Comparison of ENCODE assay signal across 9 cellular contexts in genomic region chr9:83154087-83154736, GRCh38.
DNase-seq lines count a peak whose midpoint lies in the region; ATAC-seq, FAIRE-seq and TF ChIP-seq lines count a peak whose summit lies in the region.
"Had no signal": no experiment of that assay in that cellular context is flagged by ENCODE, and none has a peak within 500 bp of the region (broad histone marks: within the 10 kb centered on the region; RNA-seq: fewer than 3 reads in every experiment).

No MANE protein-coding gene starts in this region.

- ATAC-seq in GM18498 (IDR thresholded peaks at IDR 0.05; ENCODE audit: unreplicated experiment) (peak; percentile 94), GM21825 (IDR thresholded peaks at IDR 0.05; ENCODE audit: unreplicated experiment) (peak; percentile 97), Right ventricle myocardium inferior (no peak)

- intact Hi-C loops in Right ventricle myocardium inferior (cut with DNase I): no loop called here

- no peaks in the 10 kb centered on the region for H3K27me3 ChIP-seq in kidney epithelial cell (ENCODE audit: control insufficient read depth, insufficient read depth, low read length)

- peak; percentile 15 for DNase-seq in Jurkat, Clone E6-1 (ENCODE audit: low read depth, low spot score)
- DNase-seq in kidney epithelial cell (ENCODE audit: low read depth) (peak; percentile 77), Right ventricle myocardium inferior (ENCODE audit: missing footprints) (no peak), GM13976 (ENCODE audit: low spot score) (no peak), GM12892 (ENCODE audit: insufficient read length) (no peak), MV-4-11 (lab: John Stamatoyannopoulos, UW) (no peak)

- no peak for TF ChIP-seq CTCF in kidney epithelial cell (IDR thresholded peaks at IDR 0.05; ENCODE audit: insufficient read depth, low read length, poor library complexity, severe bottlenecking)
- no peak for TF ChIP-seq CTCF in GM13976 (IDR thresholded peaks at IDR 0.05; ENCODE audit: borderline replicate concordance, control extremely low read depth, extremely low read depth, insufficient read depth, missing control alignments)

- TF ChIP-seq POLR2A in GM12892 (IDR thresholded peaks at IDR 0.05; ENCODE audit: low read depth, low read length): no peak

- FAIRE-seq in GM12892 (lab: Jason Lieb, UNC): no peak

- H3K36me3 ChIP-seq in kidney epithelial cell (ENCODE audit: control insufficient read depth, insufficient read depth, low read length): no peaks in the 10 kb centered on the region

- in situ Hi-C loops in GM13976 (cut with MboI; ENCODE audit: low sequenced_read_pairs, unreplicated experiment): no loop called here

- no peak overlapping the region for H3K4me3 ChIP-seq in Jurkat, Clone E6-1 (ENCODE audit: low read length)
- H3K4me3 ChIP-seq in kidney epithelial cell (ENCODE audit: low read depth, low read length): no peak overlapping the region
- H3K4me3 ChIP-seq: SK-N-MC had no signal

Comparison
In these comparisons a context has a peak if more than half of its experiments do, and no peak if none do; other contexts are left out.
1. DNase-seq: peak in Jurkat, Clone E6-1 (single experiment) and kidney epithelial cell (single experiment); none in Right ventricle myocardium inferior (single experiment), GM13976 (single experiment), GM12892 (single experiment) and MV-4-11 (single experiment).